12 cellular contexts compared by ENCODE assay signal in genomic region chr22:32355760-32356159, GRCh38. TPM values are rescaled to one million over a fixed set of nuclear protein-coding genes. Genes with fewer than 3 reads are reported as not detected.
DNase-seq lines count a peak whose midpoint lies in the region; FAIRE-seq and TF ChIP-seq lines count a peak whose summit lies in the region.
"Had no signal": no experiment of that assay in that cellular context is flagged by ENCODE, and none has a peak within 500 bp of the region (broad histone marks: within the 10 kb centered on the region; RNA-seq: fewer than 3 reads in every experiment).

No MANE protein-coding gene starts in this region.

- peaks cover 2% of the 10 kb centered on the region for H3K9me3 Mint-ChIP-seq in neural progenitor cell
- H3K9me3 Mint-ChIP-seq: activated T-helper 1 cell treated with anti-CD3 and anti-CD28 coated beads, Interleukin-12 subunit alpha, Interleukin-12 subunit beta, Interleukin-2, Interleukin-4 antibody, amounts not matched to agents 30 ng/mL and 10 ng/mL and 1 ng/mL, durations not matched to agents 14 hours and 24 hours and 36 hours had no signal

- H3K36me3 ChIP-seq in mammary epithelial cell (ENCODE audit: insufficient read depth, low read length) (no peaks in the 10 kb centered on the region), neural progenitor cell (no peaks in the 10 kb centered on the region)
- H3K36me3 ChIP-seq: gastroesophageal sphincter had no signal

- no peak overlapping the region for H3K4me3 ChIP-seq in mammary epithelial cell (replicated peaks in 1 of 3; ENCODE audit: insufficient read depth in 1 of 3, low read depth in 2 of 3, low read length in 3 of 3)
- H3K4me3 ChIP-seq in neural progenitor cell, result no peak overlapping the region
- H3K4me3 ChIP-seq: gastroesophageal sphincter, skin epidermis had no signal

- no TSS peak for BruUV-seq in mammary epithelial cell (replicated peaks; lab: Mats Ljungman, UMichigan)

- H3K27me3 Mint-ChIP-seq in neural progenitor cell (ENCODE audit: insufficient read depth, low read depth), result peaks cover 3% of the 10 kb centered on the region

- no peak overlapping the region for H3K27ac Mint-ChIP-seq in neural progenitor cell
- H3K27ac Mint-ChIP-seq: activated T-helper 1 cell treated with anti-CD3 and anti-CD28 coated beads, Interleukin-12 subunit alpha, Interleukin-12 subunit beta, Interleukin-2, Interleukin-4 antibody, amounts not matched to agents 30 ng/mL and 10 ng/mL and 1 ng/mL, durations not matched to agents 14 hours and 24 hours and 36 hours had no signal

- in situ Hi-C loops in mammary epithelial cell (cut with MboI; ENCODE audit: low sequenced_read_pairs in 2 of 2), result loop anchor here in 1 of 2 donors (25.0 kb wide), 1 partner anchor 243 kb away; no protein-coding TSS in a partner anchor

- H2AFZ ChIP-seq in mammary epithelial cell (ENCODE audit: low read depth, low read length) (no peak overlapping the region), neural progenitor cell (replicated peaks) (no peak overlapping the region)

- dilution Hi-C loops in mammary epithelial cell (cut with HindIII; ENCODE audit: low sequenced_read_pairs), result no loop called here

- no peaks in the 10 kb centered on the region for H3F3A ChIP-seq in neural progenitor cell (ENCODE audit: low read depth)

- intact Hi-C loops in mammary epithelial cell (cut with micrococcal nuclease), result loop anchor here (1.0 to 5.0 kb wide), 3 partner anchors 153 to 378 kb away; no protein-coding TSS in a partner anchor

- CTCF ChIA-PET in mammary epithelial cell (lab: Charles Lee; ENCODE audit: low non-redundant PET), result interaction anchor here (0.7 kb wide), 1 partner anchor 24 kb away, joined by 3 read pairs; no protein-coding TSS in a partner anchor

- DNase-seq in NCI-H2029 treated with DMSO at 0.1 percent for 48 hours (lab: John Stamatoyannopoulos, UW) (peak; percentile 28), NCI-H2029 (lab: John Stamatoyannopoulos, UW) (no peak), NCI-H1694 treated with DMSO at 0.1 percent for 48 hours (lab: John Stamatoyannopoulos, UW) (peak; percentile 4), mammary epithelial cell (peak; percentile 23), neural progenitor cell (ENCODE audit: low spot score) (peak; percentile 45), AML-193 (lab: John Stamatoyannopoulos, UW) (no peak), midbrain (lab: John Stamatoyannopoulos, UW) (no peak), HTR-8/SVneo (ENCODE audit: insufficient read length, low spot score) (no peak)

- no peak overlapping the region for H3K4me3 Mint-ChIP-seq in neural progenitor cell
- H3K4me3 Mint-ChIP-seq: activated T-helper 1 cell treated with anti-CD3 and anti-CD28 coated beads, Interleukin-12 subunit alpha, Interleukin-12 subunit beta, Interleukin-2, Interleukin-4 antibody, amounts not matched to agents 30 ng/mL and 10 ng/mL and 1 ng/mL, durations not matched to agents 14 hours and 24 hours and 36 hours had no signal

- no peak overlapping the region for H3K4me2 ChIP-seq in mammary epithelial cell (ENCODE audit: insufficient read depth, low read depth, low read length)
- H3K4me2 ChIP-seq in neural progenitor cell, result no peak overlapping the region

- no peak for FAIRE-seq in HTR-8/SVneo (lab: Jason Lieb, UNC)

- H3K36me3 Mint-ChIP-seq in neural progenitor cell, result peaks cover 1% of the 10 kb centered on the region

- H4K20me1 ChIP-seq in mammary epithelial cell (ENCODE audit: insufficient read depth, low read length) (no peaks in the 10 kb centered on the region), neural progenitor cell (ENCODE audit: low read depth) (no peaks in the 10 kb centered on the region)

- no peaks in the 10 kb centered on the region for H3K79me2 ChIP-seq in mammary epithelial cell (ENCODE audit: insufficient read depth, low read length)
- H3K79me2 ChIP-seq in neural progenitor cell (ENCODE audit: low read depth), result no peaks in the 10 kb centered on the region

- H3K4me1 Mint-ChIP-seq in neural progenitor cell, result peaks cover 13% of the 10 kb centered on the region

- TF ChIP-seq CTCF in mammary epithelial cell (conservative IDR thresholded peaks at IDR 0.05 in 1 of 2, IDR thresholded peaks at IDR 0.05 in 1 of 2; ENCODE audit: extremely low read depth in 1 of 2, insufficient read depth in 1 of 2, low read depth in 1 of 2, low read length in 2 of 2), result peak in 1 of 2 donors; percentile 48
- TF ChIP-seq CTCF in neural progenitor cell (IDR thresholded peaks at IDR 0.05), result peak; percentile 30

- H3K27me3 ChIP-seq in mammary epithelial cell (ENCODE audit: insufficient read depth, low read length) (no peaks in the 10 kb centered on the region), neural progenitor cell (no peaks in the 10 kb centered on the region)

- no peaks in the 10 kb centered on the region for H3K9me3 ChIP-seq in mammary epithelial cell (replicated peaks; ENCODE audit: insufficient read depth, low read length)
- H3K9me3 ChIP-seq in neural progenitor cell (ENCODE audit: low read depth), result no peaks in the 10 kb centered on the region
- H3K9me3 ChIP-seq: gastroesophageal sphincter had no signal

- 39% methylated on average over 3 of the region's 3 CpGs for WGBS in mammary epithelial cell (ENCODE audit: low coverage, missing lambda C conversion rate)

- no peak overlapping the region for H3K9ac ChIP-seq in mammary epithelial cell (ENCODE audit: insufficient read depth, low read length)
- H3K9ac ChIP-seq in neural progenitor cell, result no peak overlapping the region

- no peaks in the 10 kb centered on the region for H3K4me1 ChIP-seq in mammary epithelial cell (ENCODE audit: insufficient read depth, low read length)
- no peaks in the 10 kb centered on the region for H3K4me1 ChIP-seq in neural progenitor cell
- H3K4me1 ChIP-seq: gastroesophageal sphincter had no signal

- no peak overlapping the region for H3K27ac ChIP-seq in mammary epithelial cell (ENCODE audit: insufficient read depth, low read depth, low read length)
- no peak overlapping the region for H3K27ac ChIP-seq in neural progenitor cell
- H3K27ac ChIP-seq: gastroesophageal sphincter, skin epidermis had no signal

RNA-seq across cellular contexts. Expression of gene RFPL3, which starts 1.9 kb away (rescaled TPM):
- not detected for total RNA-seq in mammary epithelial cell
- polyA plus RNA-seq in mammary epithelial cell, result not detected
- not detected for polyA minus RNA-seq in mammary epithelial cell
- total RNA-seq in neural progenitor cell (ENCODE audit: low replicate concordance), result 0.09 TPM in 1 of 2 replicates, not detected in the other
- total RNA-seq: activated T-helper 1 cell treated with anti-CD3 and anti-CD28 coated beads, Interleukin-12 subunit alpha, Interleukin-12 subunit beta, Interleukin-2, Interleukin-4 antibody, amounts not matched to agents 30 ng/mL and 10 ng/mL and 1 ng/mL, durations not matched to agents 14 hours and 24 hours and 36 hours; cerebellum; gastroesophageal sphincter had no signal

RNA-seq across cellular contexts. Expression of gene RTCB, which starts 56.3 kb away (rescaled TPM):
- total RNA-seq in mammary epithelial cell (10 to 100 TPM; 75.8 to 84.7 TPM), neural progenitor cell (ENCODE audit: low replicate concordance) (162 and 215 TPM in 2 replicates)
- polyA plus RNA-seq in mammary epithelial cell, result 104 TPM
- 57.1 TPM for polyA minus RNA-seq in mammary epithelial cell

Comparison
In these comparisons a context has a peak if more than half of its experiments do, and no peak if none do; other contexts are left out.
1. DNase-seq: peak in NCI-H2029 treated with DMSO at 0.1 percent for 48 hours (single experiment), NCI-H1694 treated with DMSO at 0.1 percent for 48 hours (single experiment), mammary epithelial cell (single experiment) and neural progenitor cell (single experiment); none in NCI-H2029 (single experiment), AML-193 (0 of 2), midbrain (single experiment) and HTR-8/SVneo (single experiment).